ENCODE assay signal across 21 cellular contexts in the genomic region with DNA sequence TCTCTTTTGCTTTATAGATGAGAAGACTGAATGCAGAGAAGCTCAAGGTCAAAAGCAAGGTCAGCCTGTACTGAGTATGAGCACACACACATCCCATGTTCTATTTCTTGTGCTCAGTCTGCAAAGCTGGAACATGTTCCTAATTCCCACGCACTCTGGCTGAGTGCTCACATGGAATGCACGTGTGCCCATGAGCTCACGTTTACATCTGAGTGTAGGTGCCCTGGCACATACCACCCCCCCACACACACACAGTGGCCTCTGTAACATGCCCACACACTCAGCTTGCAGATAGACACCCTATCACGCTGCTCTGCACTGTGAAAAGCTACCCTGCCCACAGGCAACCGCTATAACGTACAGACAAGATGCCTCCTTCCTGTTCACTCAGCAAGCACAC.
"Had no signal": no experiment of that assay in that cellular context is flagged by ENCODE, and none has a peak within 500 bp of the region (broad histone marks: within the 10 kb centered on the region; RNA-seq: fewer than 3 reads in every experiment).

No MANE protein-coding gene starts in this region.

- H3K9me2 ChIP-seq: SK-N-SH had no signal

- H3K4me1 Mint-ChIP-seq: T-cell had no signal

- H3K9me3 ChIP-seq: SK-N-SH had no signal

- ATAC-seq: T-cell had no signal

- H3K9ac ChIP-seq: SK-N-SH had no signal

- H3K27ac Mint-ChIP-seq: IgD-negative memory B cell, T-cell had no signal

- DNase-seq: KBM-7, NCI-H1092, NCI-H1105 treated with DMSO at 0.1 percent for 48 hours, NCI-H1417 treated with DMSO at 0.1 percent for 48 hours, NCI-H146, NCI-H1694 treated with DMSO at 0.1 percent for 48 hours, NCI-H1930, NCI-H2081, NCI-H2107, NCI-H226, NCI-H446, NCI-H510A, NCI-H524 treated with DMSO at 0.1 percent for 48 hours, NCI-H69, NCI-H774, RPMI8226, SHP77, SK-N-SH, SW 1271, T-cell had no signal

- H3K4me3 Mint-ChIP-seq: IgD-negative memory B cell, T-cell had no signal

- H3K4me2 ChIP-seq: SK-N-SH had no signal
